In the genomic region with DNA sequence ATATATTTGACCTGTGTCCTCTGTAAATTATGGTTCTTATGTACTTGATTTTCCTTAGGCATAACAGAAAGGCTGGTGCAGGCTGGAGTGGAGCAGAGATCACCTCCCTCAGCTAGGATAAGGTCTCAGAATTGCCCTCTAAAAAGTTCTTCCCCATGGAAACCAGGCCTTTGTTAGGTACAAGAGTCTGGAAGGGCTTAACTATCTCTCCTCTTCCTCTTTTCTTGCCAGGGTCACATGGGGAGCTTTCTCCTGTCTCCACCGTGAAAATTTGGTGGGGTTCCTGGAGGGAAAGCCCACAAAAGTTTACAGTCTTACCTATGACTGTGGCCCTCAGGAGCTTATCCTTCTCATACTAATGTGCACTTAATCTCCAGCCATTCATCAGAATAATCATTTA, we compare ENCODE assay signal across 6 cellular contexts.
"Had no signal": no experiment of that assay in that cellular context is flagged by ENCODE, and none has a peak within 500 bp of the region (broad histone marks: within the 10 kb centered on the region; RNA-seq: fewer than 3 reads in every experiment).

No MANE protein-coding gene starts in this region.

- DNase-seq: IMR-90, KBM-7, KG1 had no signal

- H3K27ac ChIP-seq: HL-60 had no signal

- ATAC-seq: HepG2 had no signal

- FAIRE-seq: HepG2, HTR-8/SVneo had no signal
